In the genomic region with DNA sequence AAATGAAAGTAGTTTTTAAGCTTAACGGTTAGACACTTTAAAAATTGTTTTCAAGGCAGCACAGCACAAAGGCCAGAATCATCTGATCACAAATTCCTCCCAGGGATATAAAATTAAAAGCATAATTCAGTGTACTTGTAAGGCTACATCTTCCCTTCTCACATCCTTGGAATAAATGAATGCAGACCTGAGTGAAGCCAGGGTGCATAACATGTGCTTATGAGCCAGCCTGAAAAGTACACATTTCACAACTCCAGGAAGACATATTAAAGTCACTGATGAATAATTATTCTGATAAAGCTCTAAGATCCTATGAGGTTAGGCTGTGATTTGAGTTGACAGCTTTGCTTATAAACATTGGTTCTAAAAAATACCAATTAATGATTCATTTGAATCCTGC, we compare ENCODE assay signal across 31 cellular contexts.
"Had no signal": no experiment of that assay in that cellular context is flagged by ENCODE, and none has a peak within 500 bp of the region (broad histone marks: within the 10 kb centered on the region; RNA-seq: fewer than 3 reads in every experiment).

No MANE protein-coding gene starts in this region.

- DNase-seq: activated CD4-positive, alpha-beta memory T cell treated with anti-CD3 and anti-CD28 coated beads, Interleukin-2, amount 10 ng/mL, durations not matched to agents 7 days and 5 days; activated CD4-positive, alpha-beta T cell treated with anti-CD3 and anti-CD28 coated beads for 1 hour; activated CD4-positive, alpha-beta T cell treated with anti-CD3 and anti-CD28 coated beads, Interleukin-2, amount 10 ng/mL, durations not matched to agents 7 days and 5 days; activated gamma-delta T cell treated with Interleukin-2 at 50 U/mL for 16 hours; activated naive CD4-positive, alpha-beta T cell treated with anti-CD3 and anti-CD28 coated beads, Interleukin-2, amount 50 U/mL, for 16 hours; activated T-cell treated with anti-CD3 and anti-CD28 coated beads, Interleukin-2, amount 50 U/mL, for 4 hours; amygdala; cerebellar nuclear complex; effector memory CD8-positive, alpha-beta T cell; glutamatergic neuron; left cardiac atrium; left ventricle myocardium superior; mammary epithelial cell; naive B cell; nephron progenitor cell; ovary; retina; sigmoid colon; stimulated activated CD4-positive, alpha-beta T cell treated with anti-CD3 and anti-CD28 coated beads, Interleukin-15, amount 100 ng/mL, for 24 hours; stimulated activated CD4-positive, alpha-beta T cell treated with anti-CD3 and anti-CD28 coated beads, Interleukin-2, amount 100 ng/mL, for 24 hours; stimulated activated naive B cell treated with anti-CD40 and anti-IgM and Interleukin-4, amounts not matched to agents 10 μg/mL and 1 μg/mL and 100 μg/mL, for 72 hours; stomach; T-helper 17 cell; tibial artery; upper lobe of right lung had no signal

- H3K9me3 ChIP-seq: neutrophil, ovary, sigmoid colon, stomach, suprapubic skin, tibial artery, upper lobe of right lung had no signal

- H3K36me3 ChIP-seq: cardiac muscle cell, neutrophil, ovary, sigmoid colon, stomach, suprapubic skin, tibial artery, upper lobe of right lung had no signal

- H3K4me3 ChIP-seq: cardiac muscle cell, coronary artery, ovary, sigmoid colon, stomach, suprapubic skin, tibial artery, upper lobe of right lung had no signal

- H3K27me3 ChIP-seq: neutrophil, ovary, sigmoid colon, stomach, suprapubic skin, tibial artery, upper lobe of right lung had no signal

- ATAC-seq: activated T-cell treated with anti-CD3 and anti-CD28 coated beads, Interleukin-2, amount 50 U/mL, for 4 hours; activated T-helper 17 cell treated with anti-CD3 and anti-CD28 coated beads, Interleukin-2, amount 50 U/mL, for 72 hours; effector memory CD8-positive, alpha-beta T cell; left ventricle myocardium superior; stimulated activated naive B cell treated with anti-CD40 and anti-IgM and Interleukin-4, amounts not matched to agents 10 μg/mL and 1 μg/mL and 100 μg/mL, for 72 hours; T-helper 17 cell; upper lobe of right lung; WTC11 had no signal

- H3K4me1 ChIP-seq: stomach, suprapubic skin, tibial artery had no signal

- H3K27ac ChIP-seq: cardiac muscle cell, coronary artery, neutrophil, ovary, stomach, suprapubic skin, tibial artery, upper lobe of right lung had no signal
